In the genomic region with DNA sequence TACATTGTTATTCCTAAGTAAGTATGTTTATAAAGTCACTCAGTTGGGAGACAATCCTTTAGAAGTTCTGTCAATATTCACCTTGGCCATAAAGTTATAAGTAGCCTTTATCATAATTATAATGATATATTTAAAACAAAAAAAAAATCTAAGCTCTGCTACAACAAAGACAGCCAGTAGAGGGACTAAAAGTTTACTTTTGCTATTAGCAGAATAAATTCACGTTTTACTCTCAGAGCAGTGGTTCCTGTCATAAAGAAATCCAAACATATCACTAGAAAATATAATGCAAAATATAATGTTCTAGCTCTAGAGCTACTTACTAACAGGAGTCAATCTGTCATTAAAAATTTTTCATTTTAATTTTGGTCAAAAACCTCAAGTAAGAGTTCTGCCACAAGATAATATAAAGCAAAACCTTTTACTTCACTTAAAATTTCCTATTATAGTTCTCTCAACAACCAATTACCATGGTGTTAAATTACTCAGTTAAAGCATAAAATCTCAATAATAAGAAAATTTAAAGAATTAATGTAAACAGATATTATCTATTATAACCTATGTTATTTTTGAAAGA, we compare ENCODE assay signal across 8 cellular contexts. TPM values are rescaled to one million over a fixed set of nuclear protein-coding genes. Genes with fewer than 3 reads are reported as not detected.
DNase-seq lines count a peak whose midpoint lies in the region; ATAC-seq and TF ChIP-seq lines count a peak whose summit lies in the region.

No MANE protein-coding gene starts in this region.

- CTCF ChIA-PET in AG04450 (lab: Charles Lee), result interaction anchor here (0.6 to 3.7 kb wide), 23 partner anchors 9 to 397 kb away, joined by 3 to 43 read pairs (median 4); no protein-coding TSS in a partner anchor

- TF ChIP-seq CTCF in AG04450 (IDR thresholded peaks at IDR 0.05; ENCODE audit: low read depth, low read length) (peak; percentile 68), HFF-Myc (IDR thresholded peaks at IDR 0.05; ENCODE audit: low read depth, low read length, missing control alignments) (peak; percentile 16), ascending aorta (IDR thresholded peaks at IDR 0.05) (peak in 2 of 3 experiments; percentile 44 to 50)

- H3K27me3 ChIP-seq in AG04450 (ENCODE audit: control insufficient read depth, insufficient read depth, low read length) (no peaks in the 10 kb centered on the region), ascending aorta (no peaks in the 10 kb centered on the region)

- peaks cover 0 to 3% of the 10 kb centered on the region in 2 donors for H3K36me3 ChIP-seq in ascending aorta

- POLR2A ChIA-PET in AG04450 (lab: Yijun Ruan, JAX), result interaction anchor here (0.7 to 1.3 kb wide), 2 partner anchors 18 to 375 kb away, joined by 3 to 9 read pairs; a partner anchor contains a TSS

- H3K9me3 ChIP-seq in AG04450 (ENCODE audit: control insufficient read depth, insufficient read depth, low read length) (no peaks in the 10 kb centered on the region), ascending aorta (no peaks in the 10 kb centered on the region)

- H3K27ac ChIP-seq in AG04450 (ENCODE audit: low read depth, low read length) (no peak overlapping the region), ascending aorta (no peak overlapping the region)

- no peaks in the 10 kb centered on the region for H3K4me1 ChIP-seq in ascending aorta

- intact Hi-C loops in ascending aorta (cut with DNase I), result no loop called here

- H3K4me3 ChIP-seq in AG04450 (ENCODE audit: low read depth, low read length), result no peak overlapping the region
- H3K4me3 ChIP-seq in HFF-Myc (replicated peaks; ENCODE audit: low read depth, low read length), result no peak overlapping the region
- no peak overlapping the region for H3K4me3 ChIP-seq in ascending aorta

- no peak for DNase-seq in AG04450 (ENCODE audit: low read depth, low spot score)
- DNase-seq in HFF-Myc (ENCODE audit: extremely low read depth, low read depth), result no peak
- DNase-seq in ascending aorta (ENCODE audit: low spot score in 2 of 2), result no peak
- DNase-seq in left kidney (ENCODE audit: low read depth, low spot score), result peak; percentile 29
- no peak for DNase-seq in HuH-7.5 (ENCODE audit: low spot score)
- DNase-seq in HK-2 (ENCODE audit: unreplicated experiment), result no peak

- ATAC-seq in HG03280 (IDR thresholded peaks at IDR 0.05; ENCODE audit: unreplicated experiment), result no peak
- ATAC-seq in HG02981 (IDR thresholded peaks at IDR 0.05; ENCODE audit: unreplicated experiment), result no peak

RNA-seq across cellular contexts. Expression of a gene that starts 17.7 kb away (rescaled TPM):
- 38.1 and 53.7 TPM in 2 replicates for polyA plus RNA-seq in AG04450 (2011; rRNA removed)
- 70.1 and 109 TPM in 2 replicates for polyA minus RNA-seq in AG04450 (2011; rRNA and poly(A)+ RNA removed)
- total RNA-seq in ascending aorta, result 43.5 TPM

Comparison
In these comparisons a context has a peak if more than half of its experiments do, and no peak if none do; other contexts are left out.
1. CTCF ChIP-seq: peak in every context shown above with its lines; median percentile 68 in AG04450; 47 in ascending aorta; 16 in HFF-Myc.